In genomic region chr21:17489565-17489964, GRCh38 we compare ENCODE assay signal across 2 cellular contexts.
TF ChIP-seq lines count a peak whose summit lies in the region.

No MANE protein-coding gene starts in this region.

TF ChIP-seq in A549, 52 proteins besides CTCF, POLR2A, EP300 and RAD21:
- TF ChIP-seq, protein P1, sequence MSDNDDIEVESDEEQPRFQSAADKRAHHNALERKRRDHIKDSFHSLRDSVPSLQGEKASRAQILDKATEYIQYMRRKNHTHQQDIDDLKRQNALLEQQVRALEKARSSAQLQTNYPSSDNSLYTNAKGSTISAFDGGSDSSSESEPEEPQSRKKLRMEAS (IDR thresholded peaks at IDR 0.05), result 0 out of 2 replicates have a peak, but pooled peaks have one; percentile 22
- TF ChIP-seq JUNB (IDR thresholded peaks at IDR 0.05), result peak; percentile 29; the same call in 1 of the 2 replicates

TF ChIP-seq in HepG2, 621 proteins besides CTCF, POLR2A, EP300 and RAD21:
- TF ChIP-seq FOSL2 (CRISPR knock-in tag; IDR thresholded peaks at IDR 0.05) (peak; percentile 52), ZNF329 (CRISPR knock-in tag; IDR thresholded peaks at IDR 0.05; ENCODE audit: low read depth) (peak; percentile 84)
